Comparison of ENCODE assay signal across 1 cellular context in genomic region chr2:226649871-226650660, GRCh38.
A peak's percentile ranks its signal among the peaks of the same experiment; 100 is the strongest.
TF ChIP-seq lines count a peak whose summit lies in the region.

No MANE protein-coding gene starts in this region.

TF ChIP-seq in HepG2, 621 proteins besides CTCF, POLR2A, EP300 and RAD21 (continued from another document and continues in another):
- TF ChIP-seq MIER3 (CRISPR knock-in tag; IDR thresholded peaks at IDR 0.05; ENCODE audit: borderline replicate concordance) (peak; percentile 99), RNF2 (conservative IDR thresholded peaks at IDR 0.05; ENCODE audit: low read depth) (0 out of 2 replicates have a peak, but pooled peaks have one; percentile 36), TEAD3 (CRISPR knock-in tag; optimal IDR thresholded peaks at IDR 0.05; ENCODE audit: borderline replicate concordance) (peak; percentile 85), ZNF34 (CRISPR knock-in tag; IDR thresholded peaks at IDR 0.05; ENCODE audit: borderline replicate concordance) (0 out of 2 replicates have a peak, but pooled peaks have one; percentile 57), SOX6 (IDR thresholded peaks at IDR 0.05) (no peak), SOX6 (CRISPR knock-in tag; IDR thresholded peaks at IDR 0.05) (peak; percentile 99), PPARG (CRISPR knock-in tag; conservative IDR thresholded peaks at IDR 0.05) (peak; percentile 42; the same call in 1 of the 2 replicates), SIX1 (CRISPR knock-in tag; IDR thresholded peaks at IDR 0.05; ENCODE audit: borderline replicate concordance) (no peak), RFX5 (IDR thresholded peaks at IDR 0.05; ENCODE audit: low read depth, low read length) (no peak), ZNF670 (CRISPR knock-in tag; IDR thresholded peaks at IDR 0.05; ENCODE audit: borderline replicate concordance) (peak; percentile 85), ZNF136 (CRISPR knock-in tag; IDR thresholded peaks at IDR 0.05; ENCODE audit: low read depth) (peak; percentile 81; the same call in 1 of the 2 replicates), ZNF343 (CRISPR knock-in tag; IDR thresholded peaks at IDR 0.05) (no peak), KAT7 (CRISPR knock-in tag; IDR thresholded peaks at IDR 0.05; ENCODE audit: borderline replicate concordance) (no peak), CREB3 (CRISPR knock-in tag; IDR thresholded peaks at IDR 0.05) (peak; percentile 91; the same call in 1 of the 2 replicates), ZHX2 (IDR thresholded peaks at IDR 0.05; ENCODE audit: low read depth) (0 out of 2 replicates have a peak, but pooled peaks have one; percentile 36), ZHX2 (CRISPR knock-in tag; IDR thresholded peaks at IDR 0.05; ENCODE audit: borderline replicate concordance) (peak; percentile 86; the same call in 1 of the 2 replicates), BHLHE40 (IDR thresholded peaks at IDR 0.05; ENCODE audit: low read length) (peak; percentile 27; the same call in 1 of the 2 replicates), RFXAP (CRISPR knock-in tag; IDR thresholded peaks at IDR 0.05; ENCODE audit: borderline replicate concordance) (0 out of 2 replicates have a peak, but pooled peaks have one; percentile 32), CERS6 (CRISPR knock-in tag; IDR thresholded peaks at IDR 0.05) (0 out of 2 replicates have a peak, but pooled peaks have one; percentile 68), PRDM4 (CRISPR knock-in tag; IDR thresholded peaks at IDR 0.05; ENCODE audit: borderline replicate concordance) (peak; percentile 95; the same call in 1 of the 2 replicates), E2F5 (CRISPR knock-in tag; conservative IDR thresholded peaks at IDR 0.05) (0 out of 2 replicates have a peak, but pooled peaks have one; percentile 26), FOXO1 (CRISPR knock-in tag; IDR thresholded peaks at IDR 0.05) (peak; percentile 98), ZNF354B (CRISPR knock-in tag; IDR thresholded peaks at IDR 0.05) (peak; percentile 75; the same call in 1 of the 2 replicates), AHR (CRISPR knock-in tag; IDR thresholded peaks at IDR 0.05) (peak; percentile 62; the same call in 1 of the 2 replicates), NFIC (IDR thresholded peaks at IDR 0.05; ENCODE audit: low read length) (peak; percentile 86), ZNF891 (CRISPR knock-in tag; IDR thresholded peaks at IDR 0.05) (no peak), GATA4 (IDR thresholded peaks at IDR 0.05; ENCODE audit: borderline replicate concordance, low read depth) (peak; percentile 44; the same call in 1 of the 2 replicates), ZNF780A (CRISPR knock-in tag; IDR thresholded peaks at IDR 0.05) (no peak), ZNF878 (CRISPR knock-in tag; IDR thresholded peaks at IDR 0.05) (peak; percentile 98), NKX3-1 (CRISPR knock-in tag; IDR thresholded peaks at IDR 0.05) (peak; percentile 78; the same call in 1 of the 2 replicates), ZBTB7B (CRISPR knock-in tag; IDR thresholded peaks at IDR 0.05) (peak; percentile 60; the same call in 1 of the 2 replicates), SOX5 (CRISPR knock-in tag; IDR thresholded peaks at IDR 0.05; ENCODE audit: borderline replicate concordance) (peak; percentile 100), BRD4 (CRISPR knock-in tag; IDR thresholded peaks at IDR 0.05) (peak; percentile 73; the same call in 1 of the 2 replicates), ZNF12 (CRISPR knock-in tag; IDR thresholded peaks at IDR 0.05) (peak; percentile 70), ZBTB46 (CRISPR knock-in tag; IDR thresholded peaks at IDR 0.05; ENCODE audit: borderline replicate concordance) (no peak)
- TF ChIP-seq, protein P1, sequence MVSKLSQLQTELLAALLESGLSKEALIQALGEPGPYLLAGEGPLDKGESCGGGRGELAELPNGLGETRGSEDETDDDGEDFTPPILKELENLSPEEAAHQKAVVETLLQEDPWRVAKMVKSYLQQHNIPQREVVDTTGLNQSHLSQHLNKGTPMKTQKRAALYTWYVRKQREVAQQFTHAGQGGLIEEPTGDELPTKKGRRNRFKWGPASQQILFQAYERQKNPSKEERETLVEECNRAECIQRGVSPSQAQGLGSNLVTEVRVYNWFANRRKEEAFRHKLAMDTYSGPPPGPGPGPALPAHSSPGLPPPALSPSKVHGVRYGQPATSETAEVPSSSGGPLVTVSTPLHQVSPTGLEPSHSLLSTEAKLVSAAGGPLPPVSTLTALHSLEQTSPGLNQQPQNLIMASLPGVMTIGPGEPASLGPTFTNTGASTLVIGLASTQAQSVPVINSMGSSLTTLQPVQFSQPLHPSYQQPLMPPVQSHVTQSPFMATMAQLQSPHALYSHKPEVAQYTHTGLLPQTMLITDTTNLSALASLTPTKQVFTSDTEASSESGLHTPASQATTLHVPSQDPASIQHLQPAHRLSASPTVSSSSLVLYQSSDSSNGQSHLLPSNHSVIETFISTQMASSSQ (IDR thresholded peaks at IDR 0.05; ENCODE audit: low read depth): peak; percentile 71
- TF ChIP-seq, protein P1 (CRISPR knock-in tag; IDR thresholded peaks at IDR 0.05; ENCODE audit: borderline replicate concordance): peak; percentile 72; the same call in 1 of the 2 replicates
- TF ChIP-seq, protein P2, sequence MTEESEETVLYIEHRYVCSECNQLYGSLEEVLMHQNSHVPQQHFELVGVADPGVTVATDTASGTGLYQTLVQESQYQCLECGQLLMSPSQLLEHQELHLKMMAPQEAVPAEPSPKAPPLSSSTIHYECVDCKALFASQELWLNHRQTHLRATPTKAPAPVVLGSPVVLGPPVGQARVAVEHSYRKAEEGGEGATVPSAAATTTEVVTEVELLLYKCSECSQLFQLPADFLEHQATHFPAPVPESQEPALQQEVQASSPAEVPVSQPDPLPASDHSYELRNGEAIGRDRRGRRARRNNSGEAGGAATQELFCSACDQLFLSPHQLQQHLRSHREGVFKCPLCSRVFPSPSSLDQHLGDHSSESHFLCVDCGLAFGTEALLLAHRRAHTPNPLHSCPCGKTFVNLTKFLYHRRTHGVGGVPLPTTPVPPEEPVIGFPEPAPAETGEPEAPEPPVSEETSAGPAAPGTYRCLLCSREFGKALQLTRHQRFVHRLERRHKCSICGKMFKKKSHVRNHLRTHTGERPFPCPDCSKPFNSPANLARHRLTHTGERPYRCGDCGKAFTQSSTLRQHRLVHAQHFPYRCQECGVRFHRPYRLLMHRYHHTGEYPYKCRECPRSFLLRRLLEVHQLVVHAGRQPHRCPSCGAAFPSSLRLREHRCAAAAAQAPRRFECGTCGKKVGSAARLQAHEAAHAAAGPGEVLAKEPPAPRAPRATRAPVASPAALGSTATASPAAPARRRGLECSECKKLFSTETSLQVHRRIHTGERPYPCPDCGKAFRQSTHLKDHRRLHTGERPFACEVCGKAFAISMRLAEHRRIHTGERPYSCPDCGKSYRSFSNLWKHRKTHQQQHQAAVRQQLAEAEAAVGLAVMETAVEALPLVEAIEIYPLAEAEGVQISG (CRISPR knock-in tag; IDR thresholded peaks at IDR 0.05): peak; percentile 74; the same call in 1 of the 2 replicates
- TF ChIP-seq, protein P3, sequence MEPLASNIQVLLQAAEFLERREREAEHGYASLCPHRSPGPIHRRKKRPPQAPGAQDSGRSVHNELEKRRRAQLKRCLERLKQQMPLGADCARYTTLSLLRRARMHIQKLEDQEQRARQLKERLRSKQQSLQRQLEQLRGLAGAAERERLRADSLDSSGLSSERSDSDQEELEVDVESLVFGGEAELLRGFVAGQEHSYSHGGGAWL (CRISPR knock-in tag; IDR thresholded peaks at IDR 0.05): peak; percentile 45; the same call in 1 of the 2 replicates
